Comparison of ENCODE assay signal across 36 cellular contexts in the genomic region with DNA sequence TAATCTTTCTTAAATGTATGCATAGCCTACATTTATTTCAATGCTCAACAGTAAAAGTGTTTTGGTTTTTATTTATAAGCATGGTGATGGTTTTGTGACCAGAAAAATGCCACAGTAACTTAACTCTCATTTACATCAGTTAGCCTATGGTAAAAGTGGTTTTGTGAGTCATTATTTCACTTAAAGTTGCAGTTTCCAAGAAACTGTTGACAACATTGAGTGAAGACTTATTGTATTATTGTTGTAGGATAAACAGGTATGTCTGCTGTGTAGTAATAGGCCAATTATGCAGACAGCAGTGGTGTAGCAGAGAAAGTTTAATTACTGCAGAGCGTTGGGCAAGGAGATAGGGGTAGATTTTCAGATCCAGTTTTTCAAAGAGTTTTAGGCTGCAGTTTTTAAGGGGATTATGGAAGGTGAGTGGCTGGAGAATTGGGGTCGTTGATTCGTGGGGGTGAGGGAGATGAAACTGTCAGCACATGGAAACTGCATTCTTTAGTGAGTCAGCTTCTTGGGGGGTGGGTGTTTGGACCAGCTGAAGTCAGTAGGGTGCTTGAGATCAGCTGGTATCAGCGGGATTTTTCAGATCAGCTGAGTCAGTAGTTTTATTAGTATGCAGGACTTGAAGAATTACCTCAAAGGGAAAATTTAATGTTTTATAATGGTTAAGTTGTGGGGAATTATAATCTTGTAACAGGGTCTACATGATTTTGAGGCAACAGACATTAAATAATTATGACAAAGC.
DNase-seq lines count a peak whose midpoint lies in the region; ATAC-seq, FAIRE-seq and TF ChIP-seq lines count a peak whose summit lies in the region.
"Had no signal": no experiment of that assay in that cellular context is flagged by ENCODE, and none has a peak within 500 bp of the region (broad histone marks: within the 10 kb centered on the region; RNA-seq: fewer than 3 reads in every experiment).

No MANE protein-coding gene starts in this region.

- peaks cover 14% of the 10 kb centered on the region for H3K4me1 Mint-ChIP-seq in activated T-cell treated with anti-CD3 and anti-CD28 coated beads, Interleukin-2, amount 50 U/mL, for 72 hours (ENCODE audit: low read depth)
- H3K4me1 Mint-ChIP-seq in astrocyte (ENCODE audit: low read depth, unreplicated experiment), result peaks cover 5% of the 10 kb centered on the region
- H3K4me1 Mint-ChIP-seq in CD4-positive, alpha-beta T cell (ENCODE audit: low read depth), result no peaks in the 10 kb centered on the region
- H3K4me1 Mint-ChIP-seq: brain; CD8-positive, alpha-beta memory T cell; IgD-negative memory B cell; natural killer cell had no signal

- no peak overlapping the region for H2AFZ ChIP-seq in KMS-11 (ENCODE audit: low read depth)
- no peak overlapping the region for H2AFZ ChIP-seq in astrocyte (ENCODE audit: low read depth, low read length)

- peak overlapping the region in 1 of 2 donors; percentile 31 for H3K4me3 Mint-ChIP-seq in activated T-cell treated with anti-CD3 and anti-CD28 coated beads, Interleukin-2, amount 50 U/mL, for 72 hours
- no peak overlapping the region for H3K4me3 Mint-ChIP-seq in astrocyte (ENCODE audit: unreplicated experiment)
- H3K4me3 Mint-ChIP-seq in CD4-positive, alpha-beta T cell, result no peak overlapping the region
- H3K4me3 Mint-ChIP-seq: activated CD4-positive, alpha-beta T cell treated with anti-CD3 and anti-CD28 coated beads, Interleukin-2, amount 10 ng/mL, durations not matched to agents 24 days and 14 days; activated T-cell treated with anti-CD3 and anti-CD28 coated beads, Interleukin-2, amount 50 U/mL, for 24 hours; brain; CD8-positive, alpha-beta memory T cell; natural killer cell had no signal

- H3K9me3 Mint-ChIP-seq in activated T-cell treated with anti-CD3 and anti-CD28 coated beads, Interleukin-2, amount 50 U/mL, for 72 hours, result peaks cover 2 to 4% of the 10 kb centered on the region in 2 donors
- peaks cover 4% of the 10 kb centered on the region for H3K9me3 Mint-ChIP-seq in astrocyte (ENCODE audit: unreplicated experiment)
- H3K9me3 Mint-ChIP-seq in CD4-positive, alpha-beta T cell, result no peaks in the 10 kb centered on the region
- H3K9me3 Mint-ChIP-seq: activated T-cell treated with anti-CD3 and anti-CD28 coated beads, Interleukin-2, amount 50 U/mL, for 24 hours; CD8-positive, alpha-beta memory T cell had no signal

- H3K27me3 Mint-ChIP-seq in activated T-cell treated with anti-CD3 and anti-CD28 coated beads, Interleukin-2, amount 50 U/mL, for 72 hours (ENCODE audit: low read depth), result peaks cover 27% of the 10 kb centered on the region
- no peaks in the 10 kb centered on the region for H3K27me3 Mint-ChIP-seq in astrocyte (ENCODE audit: low read depth, unreplicated experiment)
- no peaks in the 10 kb centered on the region for H3K27me3 Mint-ChIP-seq in CD4-positive, alpha-beta T cell
- H3K27me3 Mint-ChIP-seq: IgD-negative memory B cell had no signal

- H3K27me3 ChIP-seq in KMS-11 (ENCODE audit: insufficient read depth, low read depth) (no peaks in the 10 kb centered on the region), astrocyte (ENCODE audit: insufficient read depth, low read length) (no peaks in the 10 kb centered on the region)
- H3K27me3 ChIP-seq in CD4-positive, alpha-beta T cell (ENCODE audit: control insufficient read depth, insufficient read depth, low read length), result no peaks in the 10 kb centered on the region
- H3K27me3 ChIP-seq: dorsolateral prefrontal cortex, gastrocnemius medialis, transverse colon had no signal

- H3K4me3 ChIP-seq in KMS-11 (IDR thresholded peaks at IDR 0.05; ENCODE audit: insufficient read depth, low read depth, low read length) (no peak overlapping the region), astrocyte (ENCODE audit: insufficient read depth, low read depth, low read length) (no peak overlapping the region)
- H3K4me3 ChIP-seq: dorsolateral prefrontal cortex, gastrocnemius medialis, lower lobe of right lung, mucosa of descending colon, transverse colon had no signal

- H3K4me1 ChIP-seq in KMS-11 (ENCODE audit: low read depth, poor library complexity, severe bottlenecking) (peaks cover 28% of the 10 kb centered on the region), astrocyte (ENCODE audit: insufficient read depth, low read length) (peaks cover 6% of the 10 kb centered on the region)
- H3K4me1 ChIP-seq: gastrocnemius medialis, lower lobe of right lung, transverse colon had no signal

- H3K27ac ChIP-seq in KMS-11 (0 out of 2 replicates have a peak overlapping the region, but pooled peaks have one; percentile 10), astrocyte (ENCODE audit: low read depth, low read length) (no peak overlapping the region)
- H3K27ac ChIP-seq in CD4-positive, alpha-beta T cell (ENCODE audit: low read depth, low read length), result no peak overlapping the region
- H3K27ac ChIP-seq: dorsolateral prefrontal cortex, gastrocnemius medialis, lower lobe of right lung, transverse colon, WERI-Rb-1 had no signal

- CTCF ChIA-PET in CD4-positive, alpha-beta T cell (lab: Charles Lee), result no interaction called here

- peak overlapping the region; percentile 79 for H3K27ac Mint-ChIP-seq in activated T-cell treated with anti-CD3 and anti-CD28 coated beads, Interleukin-2, amount 50 U/mL, for 72 hours
- no peak overlapping the region for H3K27ac Mint-ChIP-seq in astrocyte (ENCODE audit: unreplicated experiment)
- no peak overlapping the region for H3K27ac Mint-ChIP-seq in CD4-positive, alpha-beta T cell
- H3K27ac Mint-ChIP-seq: activated CD4-positive, alpha-beta T cell treated with anti-CD3 and anti-CD28 coated beads, Interleukin-2, amount 10 ng/mL, durations not matched to agents 24 days and 14 days; activated T-cell treated with anti-CD3 and anti-CD28 coated beads, Interleukin-2, amount 50 U/mL, for 24 hours; brain; natural killer cell; progenitor cell of endocrine pancreas had no signal

- H3K36me3 Mint-ChIP-seq in activated T-cell treated with anti-CD3 and anti-CD28 coated beads, Interleukin-2, amount 50 U/mL, for 72 hours (ENCODE audit: insufficient read depth in 2 of 2), result peaks cover 0 to 2% of the 10 kb centered on the region in 2 donors
- H3K36me3 Mint-ChIP-seq in astrocyte (ENCODE audit: low read depth, unreplicated experiment), result no peaks in the 10 kb centered on the region
- H3K36me3 Mint-ChIP-seq in CD4-positive, alpha-beta T cell (ENCODE audit: low read depth), result no peaks in the 10 kb centered on the region
- H3K36me3 Mint-ChIP-seq: brain; CD8-positive, alpha-beta memory T cell; natural killer cell had no signal

- H4K20me1 ChIP-seq in KMS-11 (ENCODE audit: insufficient read depth) (no peaks in the 10 kb centered on the region; the same call in 1 of the 2 replicates), astrocyte (ENCODE audit: insufficient read depth, low read length) (no peaks in the 10 kb centered on the region)

- H3K4me2 ChIP-seq in KMS-11, result no peak overlapping the region; the same call in 1 of the 2 replicates
- no peak overlapping the region for H3K4me2 ChIP-seq in astrocyte (ENCODE audit: low read length)

- POLR2A ChIA-PET in CD4-positive, alpha-beta T cell (lab: Charles Lee), result no interaction called here

- H3K36me3 ChIP-seq in KMS-11 (ENCODE audit: insufficient read depth), result no peaks in the 10 kb centered on the region
- H3K36me3 ChIP-seq in astrocyte (ENCODE audit: insufficient read depth, low read length), result no peaks in the 10 kb centered on the region
- H3K36me3 ChIP-seq: gastrocnemius medialis, lower lobe of right lung, transverse colon, WERI-Rb-1 had no signal

- intact Hi-C loops in CD4-positive, alpha-beta T cell (cut with DNase I, micrococcal nuclease), result no loop called here

- H3K9ac ChIP-seq in KMS-11, result no peak overlapping the region
- H3K9ac ChIP-seq in astrocyte (ENCODE audit: low read length), result no peak overlapping the region

- no peak for FAIRE-seq in astrocyte (lab: Jason Lieb, UNC)
- FAIRE-seq: endometrium, GM12891 had no signal

- H3K79me2 ChIP-seq in KMS-11 (ENCODE audit: insufficient read depth, low read depth), result no peaks in the 10 kb centered on the region
- H3K79me2 ChIP-seq in astrocyte (ENCODE audit: insufficient read depth, low read length), result no peaks in the 10 kb centered on the region

- TF ChIP-seq CTCF in KMS-11 (conservative IDR thresholded peaks at IDR 0.05; ENCODE audit: low read depth, low read length) (no peak), astrocyte (IDR thresholded peaks at IDR 0.05; ENCODE audit: insufficient read depth, low read depth, low read length) (no peak)
- no peak for TF ChIP-seq CTCF in CD4-positive, alpha-beta T cell (IDR thresholded peaks at IDR 0.05)

- H3K9me3 ChIP-seq in astrocyte (ENCODE audit: insufficient read depth, low read depth, low read length), result no peaks in the 10 kb centered on the region
- no peaks in the 10 kb centered on the region for H3K9me3 ChIP-seq in CD4-positive, alpha-beta T cell (ENCODE audit: control insufficient read depth, low read length)
- H3K9me3 ChIP-seq: gastrocnemius medialis, lower lobe of right lung, mucosa of descending colon, transverse colon had no signal

- ATAC-seq in activated T-cell treated with anti-CD3 and anti-CD28 coated beads, Interleukin-2, amount 50 U/mL, for 72 hours (replicated peaks in 1 of 2), result peak; percentile 67 to 77
- ATAC-seq in CD4-positive, alpha-beta T cell (ENCODE audit: poor library complexity), result no peak
- ATAC-seq: gastrocnemius medialis, lower lobe of right lung, mucosa of descending colon, natural killer cell, sciatic nerve had no signal

- DNase-seq in activated T-cell treated with anti-CD3 and anti-CD28 coated beads, Interleukin-2, amount 50 U/mL, for 72 hours, result peak in 1 of 2 donors; percentile 6
- no peak for DNase-seq in activated T-cell treated with anti-CD3 and anti-CD28 coated beads for 4 hours
- peak; percentile 18 for DNase-seq in astrocyte (ENCODE audit: low read depth)
- peak; percentile 4 for DNase-seq in kidney tubule cell (ENCODE audit: low spot score)
- DNase-seq in NCI-H1694 (lab: John Stamatoyannopoulos, UW), result no peak
- DNase-seq in COLO668 (lab: John Stamatoyannopoulos, UW; ENCODE audit: unreplicated experiment), result no peak
- DNase-seq in CD4-positive, alpha-beta T cell, result no peak
- DNase-seq: activated CD4-positive, alpha-beta T cell treated with anti-CD3 and anti-CD28 coated beads, Interleukin-2, amount 10 ng/mL, durations not matched to agents 24 days and 14 days; activated gamma-delta T cell treated with Interleukin-2 at 50 U/mL for 16 hours; activated T-cell treated with anti-CD3 and anti-CD28 coated beads, Interleukin-2, amount 50 U/mL, for 24 hours; CD8-positive, alpha-beta memory T cell; cerebellar nuclear complex; DMS 273 treated with DMSO at 0.1 percent for 48 hours; dorsolateral prefrontal cortex; gastrocnemius medialis; lower lobe of right lung; mucosa of descending colon; natural killer cell; NCI-H1417; NCI-H2029 treated with DMSO at 0.1 percent for 48 hours; NCI-H526 treated with DMSO at 0.1 percent for 48 hours; nucleus accumbens; SIG-M5; stimulated activated CD4-positive, alpha-beta T cell treated with anti-CD3 and anti-CD28 coated beads, Interleukin-12 subunit alpha, Interleukin-12 subunit beta, amount 100 ng/mL, for 4 hours; stimulated activated CD4-positive, alpha-beta T cell treated with anti-CD3 and anti-CD28 coated beads, Interleukin-2, amount 100 ng/mL, for 48 hours; SW 1271; T1000; transverse colon; WERI-Rb-1 had no signal

Comparison
In these comparisons a context has a peak if more than half of its experiments do, and no peak if none do; other contexts are left out.
1. DNase-seq: peak in astrocyte (single experiment) and kidney tubule cell (single experiment); none in activated T-cell treated with anti-CD3 and anti-CD28 coated beads for 4 hours (single experiment), NCI-H1694 (single experiment), COLO668 (single experiment) and CD4-positive, alpha-beta T cell (0 of 10).